Comparison of ENCODE assay signal across 21 cellular contexts in the genomic region with DNA sequence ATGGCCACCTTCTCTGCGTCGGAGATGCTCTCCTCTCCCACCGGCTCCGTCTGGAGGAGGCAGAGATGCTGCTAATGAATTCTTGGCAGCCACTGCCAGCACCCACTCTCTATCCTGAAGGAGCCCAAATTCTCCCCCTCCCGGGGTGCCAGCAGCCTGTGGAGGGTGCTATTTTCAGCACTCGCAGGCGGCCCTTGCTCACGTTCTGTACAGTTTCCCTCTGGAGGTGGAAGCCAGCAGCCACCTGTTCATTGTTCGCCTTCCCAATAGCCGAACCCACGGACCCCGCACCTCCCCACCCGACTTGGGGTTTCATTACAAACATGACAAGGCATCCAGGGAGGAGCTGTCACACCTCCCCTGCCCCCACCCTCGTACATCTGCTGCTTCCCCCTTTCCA.
"Had no signal": no experiment of that assay in that cellular context is flagged by ENCODE, and none has a peak within 500 bp of the region (broad histone marks: within the 10 kb centered on the region; RNA-seq: fewer than 3 reads in every experiment).

No MANE protein-coding gene starts in this region.

- H3K27me3 ChIP-seq: breast epithelium, gastroesophageal sphincter, sigmoid colon, stomach, tibial artery, upper lobe of right lung had no signal

- H3K9me3 ChIP-seq: breast epithelium, gastroesophageal sphincter, sigmoid colon, stomach, tibial artery, upper lobe of right lung had no signal

- H3K27ac ChIP-seq: breast epithelium, gastroesophageal sphincter, sigmoid colon, stomach, upper lobe of right lung had no signal

- DNase-seq: activated B cell treated with CpG ODN at 0.5 μM for 24 hours; activated CD8-positive, alpha-beta T cell treated with anti-CD3 and anti-CD28 coated beads, Interleukin-2, amount 10 ng/mL, durations not matched to agents 7 days and 5 days; activated effector memory CD4-positive, alpha-beta T cell treated with Interleukin-2 at 50 U/mL for 16 hours; activated naive CD4-positive, alpha-beta T cell treated with Interleukin-2 at 50 U/mL for 16 hours; activated naive CD8-positive, alpha-beta T cell treated with anti-CD3 and anti-CD28 coated beads, Interleukin-2, amount 10 ng/mL, durations not matched to agents 7 days and 5 days; effector memory CD4-positive, alpha-beta T cell; immature natural killer cell; kidney; left colon; retina; sigmoid colon; stimulated activated CD4-positive, alpha-beta T cell treated with anti-CD3 and anti-CD28 coated beads, Interleukin-15, amount 100 ng/mL, for 24 hours; stimulated activated CD4-positive, alpha-beta T cell treated with anti-CD3 and anti-CD28 coated beads, Interleukin-2, amount 100 ng/mL, for 24 hours; stimulated activated naive B cell treated with anti-CD40 and anti-IgM and Interleukin-4, amounts not matched to agents 10 μg/mL and 1 μg/mL and 100 μg/mL, for 72 hours; stomach; T-helper 1 cell; tibial artery; upper lobe of right lung had no signal

- ATAC-seq: activated CD8-positive, alpha-beta T cell treated with anti-CD3 and anti-CD28 coated beads, Interleukin-2, amount 10 ng/mL, durations not matched to agents 7 days and 5 days; gastroesophageal sphincter; left colon; naive thymus-derived CD4-positive, alpha-beta T cell; stimulated activated naive B cell treated with anti-CD40 and anti-IgM and Interleukin-4, amounts not matched to agents 10 μg/mL and 1 μg/mL and 100 μg/mL, for 72 hours; upper lobe of right lung had no signal

- H3K4me1 ChIP-seq: breast epithelium, sigmoid colon, stomach, upper lobe of right lung had no signal

- H3K36me3 ChIP-seq: breast epithelium had no signal

- H3K4me3 ChIP-seq: breast epithelium, gastroesophageal sphincter, sigmoid colon, stomach, tibial artery, upper lobe of right lung had no signal
